In the genomic region with DNA sequence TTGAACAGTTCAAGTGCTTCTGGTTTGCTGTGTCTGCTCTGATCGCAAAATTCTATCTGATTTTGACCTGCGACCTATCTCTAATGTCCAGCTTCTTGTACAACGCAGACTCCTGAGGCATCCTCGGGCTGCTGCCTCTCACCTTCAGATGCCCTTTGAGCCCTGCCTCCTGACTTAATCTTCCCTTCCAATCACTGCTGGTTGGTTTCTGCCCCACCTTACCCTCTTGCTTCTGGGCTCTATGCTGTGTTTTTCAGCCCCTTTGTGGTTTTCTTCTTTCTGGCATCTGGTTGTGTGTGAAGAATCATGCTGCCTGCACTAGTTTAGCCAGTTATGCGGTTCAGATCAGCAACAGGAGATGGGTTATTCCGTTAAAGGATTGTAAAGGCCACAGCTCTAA, we compare ENCODE assay signal across 21 cellular contexts.
"Had no signal": no experiment of that assay in that cellular context is flagged by ENCODE, and none has a peak within 500 bp of the region (broad histone marks: within the 10 kb centered on the region; RNA-seq: fewer than 3 reads in every experiment).

No MANE protein-coding gene starts in this region.

- H3K4me3 Mint-ChIP-seq: neural crest cell, T-helper 17 cell, type B pancreatic cell had no signal

- H3K27ac Mint-ChIP-seq: T-helper 17 cell, type B pancreatic cell had no signal

- H3K36me3 ChIP-seq: ascending aorta, gastroesophageal sphincter, heart left ventricle, prostate gland, right atrium auricular region had no signal

- H3K27me3 ChIP-seq: ascending aorta, esophagus muscularis mucosa, gastroesophageal sphincter, heart left ventricle, right atrium auricular region, stomach had no signal

- FAIRE-seq: endothelial cell of umbilical vein, kidney had no signal

- H3K4me3 ChIP-seq: ascending aorta, esophagus muscularis mucosa, gastroesophageal sphincter, heart left ventricle, lung, prostate gland, right atrium auricular region, stomach had no signal

- H3K9me3 ChIP-seq: ascending aorta, esophagus muscularis mucosa, gastroesophageal sphincter, heart left ventricle, prostate gland, right atrium auricular region, stomach had no signal

- H3K27ac ChIP-seq: ascending aorta, esophagus muscularis mucosa, gastroesophageal sphincter, heart left ventricle, prostate gland, right atrium auricular region, stomach, VCaP had no signal

- H3K4me1 ChIP-seq: ascending aorta, esophagus muscularis mucosa, gastroesophageal sphincter, heart left ventricle, prostate gland, right atrium auricular region had no signal

- H3K27me3 Mint-ChIP-seq: type B pancreatic cell had no signal

- ATAC-seq: gastroesophageal sphincter, heart left ventricle, left lobe of liver, T-helper 17 cell had no signal

- H3K9me3 Mint-ChIP-seq: neural crest cell, type B pancreatic cell had no signal

- DNase-seq: activated CD4-positive, alpha-beta T cell treated with anti-CD3 and anti-CD28 coated beads, Interleukin-2, amount 50 U/mL, for 1 hour; activated CD4-positive, CD25-positive, alpha-beta regulatory T cell treated with anti-CD3 and anti-CD28 coated beads, Interleukin-2, amount 50 U/mL, for 72 hours; effector memory CD4-positive, alpha-beta T cell; heart left ventricle; kidney; midbrain; stimulated activated CD4-positive, alpha-beta T cell treated with anti-CD3 and anti-CD28 coated beads, Interleukin-12 subunit alpha, Interleukin-12 subunit beta, amount 100 ng/mL, for 4 hours; stimulated activated CD4-positive, alpha-beta T cell treated with anti-CD3 and anti-CD28 coated beads, Interleukin-2, amount 100 ng/mL, for 24 hours; stomach; T-helper 17 cell had no signal
